Comparison of ENCODE assay signal across 22 cellular contexts in genomic region chr20:49634116-49634515, GRCh38.
"Had no signal": no experiment of that assay in that cellular context is flagged by ENCODE, and none has a peak within 500 bp of the region (broad histone marks: within the 10 kb centered on the region; RNA-seq: fewer than 3 reads in every experiment).

No MANE protein-coding gene starts in this region.

- H3K27ac ChIP-seq: epithelial cell of prostate, right atrium auricular region had no signal

- H3K4me3 Mint-ChIP-seq: activated B cell treated with CpG ODN at 0.5 μM for 24 hours; activated CD4-positive, alpha-beta memory T cell treated with anti-CD3 and anti-CD28 coated beads for 36 hours; activated CD8-positive, alpha-beta memory T cell treated with anti-CD3 and anti-CD28 coated beads, Interleukin-2, amount 10 ng/mL, durations not matched to agents 7 days and 5 days; activated naive CD8-positive, alpha-beta T cell treated with anti-CD3 and anti-CD28 coated beads for 36 hours; activated T-helper 17 cell treated with anti-CD3 and anti-CD28 coated beads, Interleukin-2, amount 50 U/mL, for 72 hours; effector memory CD8-positive, alpha-beta T cell; natural killer cell treated with Interleukin-12 subunit alpha and Interleukin-12 subunit beta and Interleukin-15 and Interleukin-18, amount 100 ng/mL, for 72 hours had no signal

- H3K36me3 ChIP-seq: prostate gland had no signal

- H3K9me3 Mint-ChIP-seq: activated B cell treated with CpG ODN at 0.5 μM for 24 hours; activated CD4-positive, alpha-beta memory T cell treated with anti-CD3 and anti-CD28 coated beads for 36 hours; activated naive CD8-positive, alpha-beta T cell treated with anti-CD3 and anti-CD28 coated beads for 36 hours; activated T-helper 17 cell treated with anti-CD3 and anti-CD28 coated beads, Interleukin-2, amount 50 U/mL, for 72 hours; effector memory CD8-positive, alpha-beta T cell; natural killer cell treated with Interleukin-12 subunit alpha and Interleukin-12 subunit beta and Interleukin-15 and Interleukin-18, amount 100 ng/mL, for 72 hours had no signal

- H3K27me3 ChIP-seq: cardiac muscle cell, right atrium auricular region, testis, upper lobe of left lung had no signal

- H3K4me1 ChIP-seq: prostate gland had no signal

- H3K27ac Mint-ChIP-seq: activated B cell treated with CpG ODN at 0.5 μM for 24 hours; activated CD4-positive, alpha-beta memory T cell treated with anti-CD3 and anti-CD28 coated beads for 36 hours; activated CD8-positive, alpha-beta memory T cell treated with anti-CD3 and anti-CD28 coated beads, Interleukin-2, amount 10 ng/mL, durations not matched to agents 7 days and 5 days; activated naive CD8-positive, alpha-beta T cell treated with anti-CD3 and anti-CD28 coated beads for 36 hours; activated T-helper 17 cell treated with anti-CD3 and anti-CD28 coated beads, Interleukin-2, amount 50 U/mL, for 72 hours had no signal

- ATAC-seq: activated CD8-positive, alpha-beta memory T cell treated with anti-CD3 and anti-CD28 coated beads, Interleukin-2, amount 10 ng/mL, durations not matched to agents 7 days and 5 days; activated T-helper 17 cell treated with anti-CD3 and anti-CD28 coated beads, Interleukin-2, amount 50 U/mL, for 72 hours; effector memory CD8-positive, alpha-beta T cell; left lobe of liver; natural killer cell treated with Interleukin-12 subunit alpha and Interleukin-12 subunit beta and Interleukin-15 and Interleukin-18, amount 100 ng/mL, for 72 hours; stimulated activated naive CD8-positive, alpha-beta T cell treated with anti-CD3 and anti-CD28 coated beads, Interleukin-15, Interleukin-2, amounts not matched to agents 100 U/mL and 50 U/mL, for 24 hours had no signal

- H3K27me3 Mint-ChIP-seq: activated B cell treated with CpG ODN at 0.5 μM for 24 hours; activated CD4-positive, alpha-beta memory T cell treated with anti-CD3 and anti-CD28 coated beads for 36 hours; activated CD8-positive, alpha-beta memory T cell treated with anti-CD3 and anti-CD28 coated beads, Interleukin-2, amount 10 ng/mL, durations not matched to agents 7 days and 5 days; activated naive CD8-positive, alpha-beta T cell treated with anti-CD3 and anti-CD28 coated beads for 36 hours; activated T-helper 17 cell treated with anti-CD3 and anti-CD28 coated beads, Interleukin-2, amount 50 U/mL, for 72 hours; effector memory CD8-positive, alpha-beta T cell; natural killer cell treated with Interleukin-12 subunit alpha and Interleukin-12 subunit beta and Interleukin-15 and Interleukin-18, amount 100 ng/mL, for 72 hours had no signal

- H3K9me3 ChIP-seq: prostate gland, right atrium auricular region, testis, upper lobe of left lung had no signal

- H3K4me3 ChIP-seq: cardiac muscle cell, lung, prostate gland, right atrium auricular region, testis, upper lobe of left lung had no signal

- DNase-seq: activated B cell treated with CpG ODN at 0.5 μM for 24 hours; activated CD4-positive, alpha-beta memory T cell treated with anti-CD3 and anti-CD28 coated beads for 36 hours; activated CD4-positive, alpha-beta T cell treated with anti-CD3 and anti-CD28 coated beads for 4 hours; activated CD8-positive, alpha-beta memory T cell treated with anti-CD3 and anti-CD28 coated beads, Interleukin-2, amount 10 ng/mL, durations not matched to agents 7 days and 5 days; activated naive CD4-positive, alpha-beta T cell; activated naive CD8-positive, alpha-beta T cell treated with anti-CD3 and anti-CD28 coated beads for 36 hours; amniotic stem cell; dermis blood vessel endothelial cell; effector memory CD8-positive, alpha-beta T cell; foreskin fibroblast; islet precursor cell; stimulated activated naive CD8-positive, alpha-beta T cell treated with anti-CD3 and anti-CD28 coated beads, Interleukin-15, Interleukin-2, amounts not matched to agents 100 U/mL and 50 U/mL, for 24 hours; testis; upper lobe of left lung had no signal
